ENCODE assay signal across 8 cellular contexts in the genomic region with DNA sequence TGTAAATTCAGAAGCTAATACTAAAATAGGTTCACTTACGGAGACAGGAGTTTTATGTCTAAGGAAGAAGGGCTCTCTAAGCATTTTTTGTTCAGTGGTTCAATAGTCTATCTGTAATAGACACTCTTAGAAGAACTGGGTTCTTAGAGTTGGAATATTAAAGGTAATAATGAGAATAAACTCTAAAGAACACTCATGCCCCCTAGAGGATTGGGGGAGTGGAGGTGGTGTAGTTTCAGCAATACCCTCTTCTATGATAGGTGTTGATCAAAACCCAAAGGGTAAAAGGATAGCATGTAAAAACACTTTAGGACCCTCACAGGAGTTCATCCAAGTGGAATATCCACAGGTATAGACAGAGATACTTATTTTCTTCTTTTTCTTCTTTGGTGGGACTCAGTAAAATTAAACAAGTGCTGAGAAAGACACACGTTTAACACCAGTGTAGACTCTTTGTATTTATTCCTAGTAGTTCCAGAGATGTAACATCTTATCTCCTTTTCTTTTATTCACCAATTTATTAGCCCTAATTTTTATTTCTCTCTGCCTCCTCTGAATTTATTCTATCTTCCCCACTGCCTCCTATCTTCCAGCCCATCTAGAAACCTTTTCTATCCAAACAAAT. TPM values are rescaled to one million over a fixed set of nuclear protein-coding genes. Genes with fewer than 3 reads are reported as not detected.
DNase-seq lines count a peak whose midpoint lies in the region; ATAC-seq and TF ChIP-seq lines count a peak whose summit lies in the region.

No MANE protein-coding gene starts in this region.

- no peaks in the 10 kb centered on the region for H3K4me1 ChIP-seq in Peyer's patch
- H3K4me1 ChIP-seq in lung (ENCODE audit: control insufficient read depth in 2 of 2, insufficient read depth in 2 of 2, low read length in 2 of 2): no peaks in the 10 kb centered on the region

- TF ChIP-seq CTCF in AG09319 (IDR thresholded peaks at IDR 0.05; ENCODE audit: low read depth, low read length): peak; percentile 78
- TF ChIP-seq CTCF in GM12865 (IDR thresholded peaks at IDR 0.05; ENCODE audit: insufficient read depth, low read depth, low read length, missing control alignments): peak; percentile 73
- peak; percentile 14 to 77 (median 56) for TF ChIP-seq CTCF in Peyer's patch (IDR thresholded peaks at IDR 0.05)
- TF ChIP-seq CTCF in choroid plexus epithelial cell (conservative IDR thresholded peaks at IDR 0.05; ENCODE audit: low read depth, low read length): peak; percentile 83
- peak; percentile 30 for TF ChIP-seq CTCF in lung (IDR thresholded peaks at IDR 0.05; ENCODE audit: control extremely low read depth, extremely low read depth)

- H3K4me3 ChIP-seq in GM12865 (ENCODE audit: low read depth, low read length): no peak overlapping the region
- no peak overlapping the region for H3K4me3 ChIP-seq in Peyer's patch
- H3K4me3 ChIP-seq in choroid plexus epithelial cell (ENCODE audit: low read depth, low read length): no peak overlapping the region
- H3K4me3 ChIP-seq in lung: no peak overlapping the region

- no peaks in the 10 kb centered on the region for H3K9me3 ChIP-seq in Peyer's patch
- no peaks in the 10 kb centered on the region for H3K9me3 ChIP-seq in lung (ENCODE audit: control insufficient read depth in 2 of 2, insufficient read depth in 1 of 2, low read length in 1 of 2)

- no peak for ATAC-seq in lung (ENCODE audit: insufficient read depth, low FRiP score)
- no peak for ATAC-seq in GM21737 (IDR thresholded peaks at IDR 0.05; ENCODE audit: unreplicated experiment)

- DNase-seq in AG09319 (ENCODE audit: extremely low read depth, low read depth): no peak
- peak; percentile 45 for DNase-seq in GM12865 (ENCODE audit: low read depth)
- peak; percentile 35 for DNase-seq in HS-27A (ENCODE audit: low read depth)
- DNase-seq in Peyer's patch: no peak
- peak; percentile 79 for DNase-seq in choroid plexus epithelial cell (ENCODE audit: low read depth)
- no peak for DNase-seq in lung (ENCODE audit: low spot score)
- no peak for DNase-seq in activated CD8-positive, alpha-beta memory T cell treated with anti-CD3 and anti-CD28 coated beads, Interleukin-2, amount 50 U/mL, for 4 hours

- WGBS in lung, 2 donors: 73 to 90% methylated on average over 2 of the region's 2 CpGs

- H3K27me3 ChIP-seq in Peyer's patch: no peaks in the 10 kb centered on the region
- no peaks in the 10 kb centered on the region for H3K27me3 ChIP-seq in lung (ENCODE audit: control insufficient read depth, insufficient read depth)

- TF ChIP-seq POLR2A in Peyer's patch (IDR thresholded peaks at IDR 0.05): no peak

- H3K36me3 ChIP-seq in Peyer's patch (peaks cover 0 to 42% (median 0%) of the 10 kb centered on the region in 3 donors), lung (ENCODE audit: control insufficient read depth in 2 of 2, insufficient read depth in 2 of 2, low read length in 2 of 2) (peaks cover 4 to 5% of the 10 kb centered on the region in 2 donors)

- H3K27ac ChIP-seq in Peyer's patch (no peak overlapping the region), lung (ENCODE audit: low read depth in 1 of 2, low read length in 1 of 2) (no peak overlapping the region)

RNA-seq across cellular contexts. Expression of gene MND1, which starts 25.7 kb away (rescaled TPM):
- total RNA-seq in Peyer's patch (1 to 10 TPM in 2 of 4 donors, not detected in 2; 3.5 to 7.4 TPM), lung (1 to 10 TPM in 1 of 2 donors, under 1 TPM in 1; 0.94 to 1.5 TPM)
- 1 to 10 TPM in 1 of 2 donors, under 1 TPM in 1; 0.80 to 4.4 TPM for polyA plus RNA-seq in lung

Comparison
In these comparisons a context has a peak if more than half of its experiments do, and no peak if none do; other contexts are left out.
1. DNase-seq: peak in GM12865 (single experiment), HS-27A (single experiment) and choroid plexus epithelial cell (single experiment); none in AG09319 (single experiment), Peyer's patch (0 of 3), lung (single experiment) and activated CD8-positive, alpha-beta memory T cell treated with anti-CD3 and anti-CD28 coated beads, Interleukin-2, amount 50 U/mL, for 4 hours (single experiment).
2. CTCF ChIP-seq: peak in every context shown above with its lines; median percentile 83 in choroid plexus epithelial cell; 78 in AG09319; 73 in GM12865; 56 in Peyer's patch; 30 in lung.